In the genomic region with DNA sequence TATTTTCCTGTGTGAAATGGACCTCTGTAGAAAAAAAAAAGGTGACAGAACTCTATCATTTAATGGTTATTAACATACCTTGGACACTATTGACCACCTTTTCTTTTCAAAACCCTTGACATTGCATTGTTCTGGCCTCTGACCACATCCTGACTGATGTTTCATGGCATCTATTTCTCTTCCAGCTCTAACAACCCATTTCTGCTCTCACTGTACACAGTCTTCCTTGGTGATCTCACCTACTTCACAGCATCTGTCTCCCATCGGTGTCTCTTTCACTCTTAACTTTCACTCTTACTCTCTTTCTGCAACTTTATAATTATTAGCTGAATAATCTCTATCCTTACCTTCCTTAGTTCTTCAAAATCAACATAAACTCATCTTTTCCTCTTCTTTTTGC, we compare ENCODE assay signal across 9 cellular contexts.
DNase-seq lines count a peak whose midpoint lies in the region; ATAC-seq and TF ChIP-seq lines count a peak whose summit lies in the region.
"Had no signal": no experiment of that assay in that cellular context is flagged by ENCODE, and none has a peak within 500 bp of the region (broad histone marks: within the 10 kb centered on the region; RNA-seq: fewer than 3 reads in every experiment).

No MANE protein-coding gene starts in this region.

- intact Hi-C loops in activated B cell treated with CpG ODN at 0.5 μM for 24 hours (cut with micrococcal nuclease) = no loop called here

- DNase-seq in activated naive CD4-positive, alpha-beta T cell treated with anti-CD3 and anti-CD28 coated beads, Interleukin-2, amount 10 ng/mL, durations not matched to agents 7 days and 5 days = no peak
- DNase-seq in activated naive CD4-positive, alpha-beta T cell treated with Interleukin-2 at 50 U/mL for 16 hours = no peak
- no peak for DNase-seq in activated B cell treated with CpG ODN at 0.5 μM for 24 hours
- DNase-seq in NCI-H1694 (lab: John Stamatoyannopoulos, UW) = no peak
- no peak for DNase-seq in OCI-M1 (lab: John Stamatoyannopoulos, UW)
- no peak for DNase-seq in C1 segment of cervical spinal cord (lab: John Stamatoyannopoulos, UW)
- DNase-seq in DMS 273 (lab: John Stamatoyannopoulos, UW; ENCODE audit: unreplicated experiment) = no peak
- DNase-seq: NCI-H2107 had no signal

- peak overlapping the region; percentile 37 for H3K27ac Mint-ChIP-seq in activated naive CD4-positive, alpha-beta T cell treated with anti-CD3 and anti-CD28 coated beads, Interleukin-2, amount 10 ng/mL, durations not matched to agents 7 days and 5 days
- H3K27ac Mint-ChIP-seq in activated B cell treated with CpG ODN at 0.5 μM for 24 hours = peak overlapping the region; percentile 73

- ATAC-seq in HG02973 (IDR thresholded peaks at IDR 0.05; ENCODE audit: unreplicated experiment) (peak; percentile 53), activated B cell treated with CpG ODN at 0.5 μM for 24 hours (ENCODE audit: low read depth) (no peak)

- CTCF ChIA-PET in activated naive CD4-positive, alpha-beta T cell treated with anti-CD3 and anti-CD28 coated beads, Interleukin-2, amount 10 ng/mL, durations not matched to agents 7 days and 5 days (lab: Charles Lee) = interaction anchor here (1.0 kb wide), 1 partner anchor 88 kb away, joined by 3 read pairs; no protein-coding TSS in a partner anchor
- CTCF ChIA-PET in activated B cell treated with CpG ODN at 0.5 μM for 24 hours (lab: Charles Lee) = no interaction called here

- H3K4me1 Mint-ChIP-seq in activated naive CD4-positive, alpha-beta T cell treated with anti-CD3 and anti-CD28 coated beads, Interleukin-2, amount 10 ng/mL, durations not matched to agents 7 days and 5 days = peaks cover 33% of the 10 kb centered on the region
- H3K4me1 Mint-ChIP-seq in activated B cell treated with CpG ODN at 0.5 μM for 24 hours = peaks cover 30% of the 10 kb centered on the region

- H3K4me3 Mint-ChIP-seq in activated naive CD4-positive, alpha-beta T cell treated with anti-CD3 and anti-CD28 coated beads, Interleukin-2, amount 10 ng/mL, durations not matched to agents 7 days and 5 days = peak overlapping the region; percentile 17
- no peak overlapping the region for H3K4me3 Mint-ChIP-seq in activated B cell treated with CpG ODN at 0.5 μM for 24 hours

- POLR2A ChIA-PET in activated B cell treated with CpG ODN at 0.5 μM for 24 hours (lab: Charles Lee) = no interaction called here

- H3K9me3 Mint-ChIP-seq in activated naive CD4-positive, alpha-beta T cell treated with anti-CD3 and anti-CD28 coated beads, Interleukin-2, amount 10 ng/mL, durations not matched to agents 7 days and 5 days = no peaks in the 10 kb centered on the region
- H3K9me3 Mint-ChIP-seq in activated B cell treated with CpG ODN at 0.5 μM for 24 hours = no peaks in the 10 kb centered on the region

- TF ChIP-seq CTCF in activated B cell treated with CpG ODN at 0.5 μM for 24 hours (IDR thresholded peaks at IDR 0.05) = no peak

- H3K36me3 Mint-ChIP-seq in activated naive CD4-positive, alpha-beta T cell treated with anti-CD3 and anti-CD28 coated beads, Interleukin-2, amount 10 ng/mL, durations not matched to agents 7 days and 5 days = peaks cover 9% of the 10 kb centered on the region
- H3K36me3 Mint-ChIP-seq in activated B cell treated with CpG ODN at 0.5 μM for 24 hours (ENCODE audit: low read depth) = no peaks in the 10 kb centered on the region

- no peaks in the 10 kb centered on the region for H3K27me3 Mint-ChIP-seq in activated naive CD4-positive, alpha-beta T cell treated with anti-CD3 and anti-CD28 coated beads, Interleukin-2, amount 10 ng/mL, durations not matched to agents 7 days and 5 days
- no peaks in the 10 kb centered on the region for H3K27me3 Mint-ChIP-seq in activated B cell treated with CpG ODN at 0.5 μM for 24 hours
